Comparison of ENCODE assay signal across 9 cellular contexts in genomic region chr2:231181848-231182247, GRCh38. TPM values are rescaled to one million over a fixed set of nuclear protein-coding genes. Genes with fewer than 3 reads are reported as not detected.
DNase-seq lines count a peak whose midpoint lies in the region; ATAC-seq and TF ChIP-seq lines count a peak whose summit lies in the region.
"Had no signal": no experiment of that assay in that cellular context is flagged by ENCODE, and none has a peak within 500 bp of the region (broad histone marks: within the 10 kb centered on the region; RNA-seq: fewer than 3 reads in every experiment).

No MANE protein-coding gene starts in this region.

- H3K27ac Mint-ChIP-seq in natural killer cell treated with Interleukin-12 subunit alpha and Interleukin-12 subunit beta and Interleukin-15 and Interleukin-18, amount 100 ng/mL, for 72 hours = no peak overlapping the region

- H3K4me3 Mint-ChIP-seq in natural killer cell treated with Interleukin-12 subunit alpha and Interleukin-12 subunit beta and Interleukin-15 and Interleukin-18, amount 100 ng/mL, for 72 hours = no peak overlapping the region

- TF ChIP-seq CTCF in GM12873 (IDR thresholded peaks at IDR 0.05; ENCODE audit: insufficient read depth, low read depth, low read length, missing control alignments) = peak; percentile 13
- TF ChIP-seq CTCF in heart right ventricle (IDR thresholded peaks at IDR 0.05) = no peak
- TF ChIP-seq CTCF in thyroid gland (IDR thresholded peaks at IDR 0.05) = no peak

- no peaks in the 10 kb centered on the region for H3K36me3 ChIP-seq in heart right ventricle
- no peaks in the 10 kb centered on the region for H3K36me3 ChIP-seq in thyroid gland

- H3K4me1 Mint-ChIP-seq in natural killer cell treated with Interleukin-12 subunit alpha and Interleukin-12 subunit beta and Interleukin-15 and Interleukin-18, amount 100 ng/mL, for 72 hours (ENCODE audit: low read depth in 2 of 2) = peaks cover 16 to 22% of the 10 kb centered on the region in 2 donors

- H3K27ac ChIP-seq in heart right ventricle (peak overlapping the region in 8 of 10 donors; percentile 33 to 84 (median 58)), thyroid gland (peak overlapping the region; percentile 57 to 79 (median 74))
- H3K27ac ChIP-seq: KMS-11 had no signal

- H3K27me3 ChIP-seq in heart right ventricle (no peaks in the 10 kb centered on the region), thyroid gland (no peaks in the 10 kb centered on the region)

- DNase-seq in SHP77 treated with DMSO at 0.1 percent for 48 hours (lab: John Stamatoyannopoulos, UW) (peak; percentile 43), heart right ventricle (peak; percentile 69 to 79), thyroid gland (peak; percentile 47 to 62), T-helper 2 cell (no peak)
- no peak for DNase-seq in activated CD4-positive, CD25-positive, alpha-beta regulatory T cell (lab: John Stamatoyannopoulos, UW)
- DNase-seq in natural killer cell treated with Interleukin-12 subunit alpha and Interleukin-12 subunit beta and Interleukin-15 and Interleukin-18, amount 100 ng/mL, for 72 hours (ENCODE audit: low spot score) = no peak

- H3K4me3 ChIP-seq in heart right ventricle (no peak overlapping the region), thyroid gland (replicated peaks in 1 of 3) (no peak overlapping the region)

- ATAC-seq in HG02852 (IDR thresholded peaks at IDR 0.05; ENCODE audit: unreplicated experiment) = peak; percentile 62
- ATAC-seq in heart right ventricle = peak; percentile 72 to 94 (median 84)
- no peak for ATAC-seq in natural killer cell treated with Interleukin-12 subunit alpha and Interleukin-12 subunit beta and Interleukin-15 and Interleukin-18, amount 100 ng/mL, for 72 hours

- no peak for TF ChIP-seq POLR2A in thyroid gland (IDR thresholded peaks at IDR 0.05)

- no peaks in the 10 kb centered on the region for H3K27me3 Mint-ChIP-seq in natural killer cell treated with Interleukin-12 subunit alpha and Interleukin-12 subunit beta and Interleukin-15 and Interleukin-18, amount 100 ng/mL, for 72 hours

- no peaks in the 10 kb centered on the region for H3K36me3 Mint-ChIP-seq in natural killer cell treated with Interleukin-12 subunit alpha and Interleukin-12 subunit beta and Interleukin-15 and Interleukin-18, amount 100 ng/mL, for 72 hours

- H3K9me3 Mint-ChIP-seq in natural killer cell treated with Interleukin-12 subunit alpha and Interleukin-12 subunit beta and Interleukin-15 and Interleukin-18, amount 100 ng/mL, for 72 hours = no peaks in the 10 kb centered on the region

- 31 to 39% methylated on average over 7 of the region's 7 CpGs for WGBS in heart right ventricle, 2 donors
- 45 to 55% methylated on average over 6 to 7 of the region's 7 CpGs for WGBS in thyroid gland, 2 donors

- H3K9me3 ChIP-seq in heart right ventricle (no peaks in the 10 kb centered on the region), thyroid gland (no peaks in the 10 kb centered on the region)

- peaks cover 9 to 62% (median 41%) of the 10 kb centered on the region in 9 donors for H3K4me1 ChIP-seq in heart right ventricle
- peaks cover 0 to 22% of the 10 kb centered on the region in 2 donors for H3K4me1 ChIP-seq in thyroid gland

- intact Hi-C loops in heart right ventricle (cut with DNase I) (no loop called here), thyroid gland (cut with DNase I) (no loop called here)

RNA-seq across cellular contexts. Expression of gene ARMC9, which starts 16.6 kb away (rescaled TPM):
- total RNA-seq in heart right ventricle (1 to 10 TPM; 1.6 to 6.8 (median 2.4) TPM), thyroid gland (10 to 100 TPM; 20.3 to 30.7 (median 28.0) TPM)
- polyA plus RNA-seq in heart right ventricle = 1 to 10 TPM; 1.7 to 2.0 TPM
- 1 to 10 TPM; 2.5 to 4.8 TPM for total RNA-seq in natural killer cell treated with Interleukin-12 subunit alpha and Interleukin-12 subunit beta and Interleukin-15 and Interleukin-18, amount 100 ng/mL, for 72 hours

RNA-seq across cellular contexts. Expression of gene HTR2B, which starts 57.0 kb away (rescaled TPM):
- total RNA-seq in heart right ventricle (1 to 10 TPM in 4 of 10 donors, under 1 TPM in 5, not detected in 1; 0.10 to 2.7 (median 0.74) TPM), thyroid gland (10 to 100 TPM in 1 of 4 donors, 1 to 10 TPM in 3; 2.3 to 16.8 (median 4.6) TPM)
- under 1 TPM; 0.25 to 0.59 TPM for polyA plus RNA-seq in heart right ventricle
- total RNA-seq in natural killer cell treated with Interleukin-12 subunit alpha and Interleukin-12 subunit beta and Interleukin-15 and Interleukin-18, amount 100 ng/mL, for 72 hours = not detected

Comparison
In these comparisons a context has a peak if more than half of its experiments do, and no peak if none do; other contexts are left out.
1. ATAC-seq: peak in HG02852 (single experiment) and heart right ventricle (8 of 8); none in natural killer cell treated with Interleukin-12 subunit alpha and Interleukin-12 subunit beta and Interleukin-15 and Interleukin-18, amount 100 ng/mL, for 72 hours (0 of 2).
2. DNase-seq: peak in SHP77 treated with DMSO at 0.1 percent for 48 hours (single experiment), heart right ventricle (2 of 2) and thyroid gland (2 of 2); none in activated CD4-positive, CD25-positive, alpha-beta regulatory T cell (0 of 4), natural killer cell treated with Interleukin-12 subunit alpha and Interleukin-12 subunit beta and Interleukin-15 and Interleukin-18, amount 100 ng/mL, for 72 hours (single experiment) and T-helper 2 cell (0 of 5).